In genomic region chr3:12193485-12194165, GRCh38 we compare ENCODE assay signal across 8 cellular contexts. TPM values are rescaled to one million over a fixed set of nuclear protein-coding genes. Genes with fewer than 3 reads are reported as not detected.
DNase-seq lines count a peak whose midpoint lies in the region; ATAC-seq and TF ChIP-seq lines count a peak whose summit lies in the region.

No MANE protein-coding gene starts in this region.

- DNase-seq in A673 (ENCODE audit: low spot score) (peak; percentile 30), SK-N-MC (ENCODE audit: low read depth, low spot score) (no peak), fibroblast of peridontal ligament (ENCODE audit: extremely low read depth) (peak; percentile 99), NCI-H2029 treated with DMSO at 0.1 percent for 48 hours (lab: John Stamatoyannopoulos, UW) (no peak), SHP77 (lab: John Stamatoyannopoulos, UW) (no peak)
- peak; percentile 45 for DNase-seq in stimulated activated CD4-positive, alpha-beta T cell treated with anti-CD3 and anti-CD28 coated beads, Interleukin-1b, Interleukin-23, amount 100 ng/mL, for 48 hours

- H3K4me3 ChIP-seq in A673 (ENCODE audit: low read depth, low read length, poor library complexity, severe bottlenecking) (no peak overlapping the region), SK-N-MC (no peak overlapping the region)

- H3K4me1 ChIP-seq in A673 (ENCODE audit: insufficient read depth, low read length, poor library complexity, severe bottlenecking): peaks cover 13% of the 10 kb centered on the region

- BruUV-seq in A673 (replicated peaks; lab: Mats Ljungman, UMichigan): no TSS peak

- intact Hi-C loops in A673 (cut with micrococcal nuclease; ENCODE audit: unreplicated experiment): no loop called here

- TF ChIP-seq CTCF in A673 (conservative IDR thresholded peaks at IDR 0.05; ENCODE audit: low read depth, low read length): no peak

- POLR2A ChIA-PET in A673 (lab: Charles Lee; ENCODE audit: low non-redundant PET): no interaction called here

- ATAC-seq in GM18868 (IDR thresholded peaks at IDR 0.05; ENCODE audit: unreplicated experiment) (peak; percentile 57), HG03135 (IDR thresholded peaks at IDR 0.05; ENCODE audit: unreplicated experiment) (peak; percentile 60)

- H3K27ac ChIP-seq in A673 (ENCODE audit: low read depth, low read length, poor library complexity, severe bottlenecking): no peak overlapping the region
- peak overlapping the region; percentile 63; the same call in 1 of the 2 replicates for H3K27ac ChIP-seq in SK-N-MC

- no peaks in the 10 kb centered on the region for H3K9me3 ChIP-seq in A673 (ENCODE audit: low read depth, low read length, poor library complexity, severe bottlenecking)
- no peaks in the 10 kb centered on the region for H3K9me3 ChIP-seq in SK-N-MC (ENCODE audit: low read depth, low read length)

- H3K36me3 ChIP-seq in A673 (ENCODE audit: insufficient read depth, low read length, poor library complexity, severe bottlenecking): no peaks in the 10 kb centered on the region
- no peaks in the 10 kb centered on the region for H3K36me3 ChIP-seq in SK-N-MC (ENCODE audit: insufficient read depth, low read length)

- no peaks in the 10 kb centered on the region for H3K27me3 ChIP-seq in A673 (replicated peaks; ENCODE audit: insufficient read depth, low read depth, low read length, poor library complexity)

- CTCF ChIA-PET in A673 (lab: Charles Lee): no interaction called here

- H3K9ac ChIP-seq in SK-N-MC (ENCODE audit: insufficient read length): no peak overlapping the region

RNA-seq across cellular contexts. Expression of gene TIMP4, which starts 34.9 kb away (rescaled TPM):
- 10.2 and 13.3 TPM in 2 replicates for total RNA-seq in A673 (2021)

Comparison
In these comparisons a context has a peak if more than half of its experiments do, and no peak if none do; other contexts are left out.
1. DNase-seq: peak in A673 (single experiment), fibroblast of peridontal ligament (single experiment) and stimulated activated CD4-positive, alpha-beta T cell treated with anti-CD3 and anti-CD28 coated beads, Interleukin-1b, Interleukin-23, amount 100 ng/mL, for 48 hours (single experiment); none in SK-N-MC (single experiment), NCI-H2029 treated with DMSO at 0.1 percent for 48 hours (single experiment) and SHP77 (0 of 2).